In the genomic region with DNA sequence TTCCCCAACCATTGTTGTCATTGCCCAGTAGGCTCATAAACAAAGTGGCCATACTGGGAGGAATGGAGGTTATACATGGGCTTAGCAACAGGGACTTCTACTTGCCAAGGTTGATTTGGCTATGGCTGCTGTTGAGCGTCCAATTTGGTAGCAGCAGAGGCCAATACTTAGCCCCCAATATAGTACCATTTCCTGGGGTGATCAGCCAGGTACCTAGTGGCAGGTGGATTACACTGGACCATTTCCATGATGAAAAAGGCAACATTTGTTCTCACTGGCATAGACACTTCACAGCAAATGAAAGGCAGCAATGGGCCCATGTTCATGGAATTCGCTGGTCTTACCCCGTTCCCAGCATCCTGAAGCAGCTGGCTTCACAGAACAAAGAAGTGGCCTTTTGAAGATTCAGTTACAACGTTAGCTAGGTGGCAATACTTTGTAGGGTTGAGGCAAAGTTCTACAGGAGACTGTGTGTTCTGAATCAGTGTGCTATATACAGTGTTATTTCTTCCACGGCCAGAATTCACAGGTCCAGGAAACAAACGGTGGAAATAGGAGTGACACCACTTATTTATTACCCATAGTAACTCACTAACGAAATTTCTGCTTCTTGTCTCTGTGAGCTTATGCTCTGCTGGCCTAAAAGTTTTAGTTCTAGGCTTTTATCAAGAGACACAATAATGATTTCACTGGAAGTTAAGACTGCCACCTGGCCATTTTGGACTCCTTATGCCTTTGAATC, we compare ENCODE assay signal across 18 cellular contexts. TPM values are rescaled to one million over a fixed set of nuclear protein-coding genes. Genes with fewer than 3 reads are reported as not detected.
DNase-seq lines count a peak whose midpoint lies in the region; ATAC-seq and TF ChIP-seq lines count a peak whose summit lies in the region.
"Had no signal": no experiment of that assay in that cellular context is flagged by ENCODE, and none has a peak within 500 bp of the region (broad histone marks: within the 10 kb centered on the region; RNA-seq: fewer than 3 reads in every experiment).

No MANE protein-coding gene starts in this region.

- POLR2A ChIA-PET in CD4-positive, alpha-beta T cell (lab: Charles Lee) = interaction anchor here (0.5 to 0.8 kb wide), 2 partner anchors 13 to 39 kb away, joined by 3 to 4 read pairs; no protein-coding TSS in a partner anchor

- H3K27me3 ChIP-seq in CD4-positive, alpha-beta T cell (ENCODE audit: control insufficient read depth, insufficient read depth, low read length) = no peaks in the 10 kb centered on the region
- no peaks in the 10 kb centered on the region for H3K27me3 ChIP-seq in GM23248 (replicated peaks; ENCODE audit: insufficient read depth)

- TF ChIP-seq CTCF in CD4-positive, alpha-beta T cell (IDR thresholded peaks at IDR 0.05) = no peak
- no peak for TF ChIP-seq CTCF in brain (conservative IDR thresholded peaks at IDR 0.05)

- H3K4me2 ChIP-seq in GM23248 (ENCODE audit: unreplicated experiment) = no peak overlapping the region
- H3K4me2 ChIP-seq: KMS-11 had no signal

- peaks cover 43% of the 10 kb centered on the region for H3F3A ChIP-seq in GM23248 (ENCODE audit: insufficient read depth)

- no peak overlapping the region for H3K4me3 Mint-ChIP-seq in CD4-positive, alpha-beta T cell
- H3K4me3 Mint-ChIP-seq in brain = no peak overlapping the region
- no peak overlapping the region for H3K4me3 Mint-ChIP-seq in natural killer cell treated with Interleukin-12 subunit alpha and Interleukin-12 subunit beta and Interleukin-15 and Interleukin-18, amount 100 ng/mL, for 72 hours

- no peak overlapping the region for H2AFZ ChIP-seq in GM23248

- no peak for DNase-seq in CD4-positive, alpha-beta T cell
- no peak for DNase-seq in GM23248
- no peak for DNase-seq in natural killer cell treated with Interleukin-12 subunit alpha and Interleukin-12 subunit beta and Interleukin-15 and Interleukin-18, amount 100 ng/mL, for 72 hours (ENCODE audit: low spot score)
- no peak for DNase-seq in stimulated activated CD4-positive, alpha-beta T cell treated with anti-CD3 and anti-CD28 coated beads, Interleukin-2, amount 100 ng/mL, for 48 hours
- DNase-seq in stimulated activated CD4-positive, alpha-beta T cell treated with anti-CD3 and anti-CD28 coated beads, Interleukin-4, amount 100 ng/mL, for 24 hours = no peak
- DNase-seq in COR-L47 (lab: John Stamatoyannopoulos, UW) = no peak
- DNase-seq: activated gamma-delta T cell, GDM1, NCI-H2081 treated with DMSO at 0.1 percent for 48 hours, NCI-H510A treated with DMSO at 0.1 percent for 48 hours, nucleus accumbens, SHP77 had no signal

- TF ChIP-seq POLR2A in GM18505 (IDR thresholded peaks at IDR 0.05; ENCODE audit: borderline replicate concordance, extremely low read depth, insufficient read depth, insufficient read length) = no peak

- intact Hi-C loops in CD4-positive, alpha-beta T cell (cut with DNase I, micrococcal nuclease) = no loop called here

- no peak overlapping the region for H3K9ac ChIP-seq in GM23248
- H3K9ac ChIP-seq: KMS-11 had no signal

- H3K4me1 ChIP-seq in GM23248 (ENCODE audit: insufficient read depth) = peaks cover 33% of the 10 kb centered on the region

- H3K4me1 Mint-ChIP-seq in CD4-positive, alpha-beta T cell (ENCODE audit: low read depth) = peaks cover 94% of the 10 kb centered on the region
- peaks cover 83% of the 10 kb centered on the region for H3K4me1 Mint-ChIP-seq in brain
- peaks cover 60 to 69% of the 10 kb centered on the region in 2 donors for H3K4me1 Mint-ChIP-seq in natural killer cell treated with Interleukin-12 subunit alpha and Interleukin-12 subunit beta and Interleukin-15 and Interleukin-18, amount 100 ng/mL, for 72 hours (ENCODE audit: low read depth in 2 of 2)

- peak overlapping the region; percentile 44 for H3K27ac Mint-ChIP-seq in CD4-positive, alpha-beta T cell
- H3K27ac Mint-ChIP-seq in brain = peak overlapping the region in 3 of 5 experiments; percentile 17 to 83 (median 40)
- H3K27ac Mint-ChIP-seq in natural killer cell treated with Interleukin-12 subunit alpha and Interleukin-12 subunit beta and Interleukin-15 and Interleukin-18, amount 100 ng/mL, for 72 hours = peak overlapping the region; percentile 1 to 43

- H3K9me3 ChIP-seq in CD4-positive, alpha-beta T cell (ENCODE audit: control insufficient read depth, low read length) = no peaks in the 10 kb centered on the region
- H3K9me3 ChIP-seq in GM23248 (ENCODE audit: low read depth) = no peaks in the 10 kb centered on the region

- no peak for ATAC-seq in CD4-positive, alpha-beta T cell (ENCODE audit: poor library complexity)
- ATAC-seq in natural killer cell treated with Interleukin-12 subunit alpha and Interleukin-12 subunit beta and Interleukin-15 and Interleukin-18, amount 100 ng/mL, for 72 hours = no peak
- no peak for ATAC-seq in GM18505 (IDR thresholded peaks at IDR 0.05; ENCODE audit: unreplicated experiment)
- ATAC-seq: HCT116, sciatic nerve had no signal

- in situ Hi-C loops in GM23248 (cut with MboI) = loop anchor here (25.0 kb wide), 2 partner anchors 544 to 719 kb away; no protein-coding TSS in a partner anchor

- no peaks in the 10 kb centered on the region for H3K9me2 ChIP-seq in GM23248 (ENCODE audit: insufficient read depth)

- H3K9me3 Mint-ChIP-seq in CD4-positive, alpha-beta T cell = no peaks in the 10 kb centered on the region
- no peaks in the 10 kb centered on the region for H3K9me3 Mint-ChIP-seq in brain
- H3K9me3 Mint-ChIP-seq in natural killer cell treated with Interleukin-12 subunit alpha and Interleukin-12 subunit beta and Interleukin-15 and Interleukin-18, amount 100 ng/mL, for 72 hours = no peaks in the 10 kb centered on the region

- WGBS in GM23248 (ENCODE audit: low coverage in 1 of 2, low lambda C conversion rate in 2 of 2, missing lambda C conversion rate in 2 of 2), 2 experiments = 84 to 88% methylated on average over 7 of the region's 7 CpGs

- CTCF ChIA-PET in CD4-positive, alpha-beta T cell (lab: Charles Lee) = no interaction called here

- peaks cover 9% of the 10 kb centered on the region; the same call in 1 of the 2 replicates for H3K36me3 ChIP-seq in GM23248 (ENCODE audit: low read depth)

- no peak overlapping the region for H3K4me3 ChIP-seq in GM23248
- H3K4me3 ChIP-seq: coronary artery had no signal

- H4K20me1 ChIP-seq in GM23248 (ENCODE audit: insufficient read depth) = peaks cover 26% of the 10 kb centered on the region

- H3K36me3 Mint-ChIP-seq in CD4-positive, alpha-beta T cell (ENCODE audit: low read depth) = peaks cover 42% of the 10 kb centered on the region
- peaks cover 73% of the 10 kb centered on the region for H3K36me3 Mint-ChIP-seq in brain
- no peaks in the 10 kb centered on the region for H3K36me3 Mint-ChIP-seq in natural killer cell treated with Interleukin-12 subunit alpha and Interleukin-12 subunit beta and Interleukin-15 and Interleukin-18, amount 100 ng/mL, for 72 hours

- H3K27ac ChIP-seq in CD4-positive, alpha-beta T cell (ENCODE audit: low read depth, low read length) = peak overlapping the region; percentile 16
- H3K27ac ChIP-seq in GM23248 = 0 out of 2 replicates have a peak overlapping the region, but pooled peaks have one; percentile 45
- H3K27ac ChIP-seq: KMS-11 had no signal

- no peaks in the 10 kb centered on the region for H3K27me3 Mint-ChIP-seq in CD4-positive, alpha-beta T cell
- no peaks in the 10 kb centered on the region for H3K27me3 Mint-ChIP-seq in brain
- H3K27me3 Mint-ChIP-seq in natural killer cell treated with Interleukin-12 subunit alpha and Interleukin-12 subunit beta and Interleukin-15 and Interleukin-18, amount 100 ng/mL, for 72 hours = no peaks in the 10 kb centered on the region

- peaks cover 100% of the 10 kb centered on the region for H3K79me2 ChIP-seq in GM23248 (ENCODE audit: insufficient read depth)

RNA-seq across cellular contexts. Expression of gene FBXO11, which starts 37.5 kb away (rescaled TPM):
- total RNA-seq in CD4-positive, alpha-beta T cell = 100 to 1,000 TPM; 121 to 126 TPM
- 25.8 and 33.1 TPM in 2 replicates for total RNA-seq in GM23248 (2014; rRNA removed; shearing (Covaris generic))
- polyA plus RNA-seq in GM23248 (2016; fragmentation: Nextera tagmentation; extraction: Ambion mirVana) (14.2 and 15.7 TPM in 2 replicates), brain (ENCODE audit: insufficient read depth, low read depth, low replicate concordance) (30.1 TPM)
- total RNA-seq in natural killer cell treated with Interleukin-12 subunit alpha and Interleukin-12 subunit beta and Interleukin-15 and Interleukin-18, amount 100 ng/mL, for 72 hours = 10 to 100 TPM; 42.7 to 48.4 TPM
